In genomic region chr10:71212249-71213126, GRCh38 we compare ENCODE assay signal across 8 cellular contexts. TPM values are rescaled to one million over a fixed set of nuclear protein-coding genes. Genes with fewer than 3 reads are reported as not detected.
A peak's percentile ranks its signal among the peaks of the same experiment; 100 is the strongest.
DNase-seq lines count a peak whose midpoint lies in the region; ATAC-seq, FAIRE-seq and TF ChIP-seq lines count a peak whose summit lies in the region.

Gene UNC5B, plus strand, starts transcription at chr10:71212570. Its CDS starts 416 bp downstream, at chr10:71212986.

- peaks cover 41% of the 10 kb centered on the region for H3K27me3 Mint-ChIP-seq in WTC11 (ENCODE audit: low read depth)

- H3K4me3 Mint-ChIP-seq in WTC11: peak within 1 kb of the TSS; percentile 87

- H3K4me1 Mint-ChIP-seq in WTC11: peaks cover 51% of the 10 kb centered on the region

- 0 out of 2 replicates have a peak within 1 kb of the TSS, but pooled peaks have one; percentile 23 for H3K27ac Mint-ChIP-seq in WTC11

- peaks cover 50% of the 10 kb centered on the region for H4K20me1 ChIP-seq in smooth muscle cell (ENCODE audit: low read depth)

- peaks cover 51% of the 10 kb centered on the region for H3K4me1 ChIP-seq in smooth muscle cell (ENCODE audit: low read depth)

- peak within 1 kb of the TSS; percentile 94 for H3K4me2 ChIP-seq in smooth muscle cell

- DNase-seq in GM12891 (ENCODE audit: insufficient read length, low spot score) (peak; percentile 65), NCI-H2081 (lab: John Stamatoyannopoulos, UW) (peak; percentile 81 to 86), WTC11 (ENCODE audit: low spot score) (peak; percentile 94), cerebellar nuclear complex (lab: John Stamatoyannopoulos, UW) (peak; percentile 38 to 65), islet precursor cell (peak; percentile 94), smooth muscle cell (lab: John Stamatoyannopoulos, UW; ENCODE audit: unreplicated experiment) (peak; percentile 76)

- peak within 1 kb of the TSS; percentile 58 for H3K27ac ChIP-seq in smooth muscle cell (ENCODE audit: low read depth)

- peaks cover 19% of the 10 kb centered on the region for H3F3A ChIP-seq in smooth muscle cell (ENCODE audit: low read depth)

- H3K9me3 Mint-ChIP-seq in WTC11: no peaks in the 10 kb centered on the region

- H3K4me3 ChIP-seq in smooth muscle cell: peak within 1 kb of the TSS; percentile 95

- ATAC-seq in WTC11: peak; percentile 72
- no peak for ATAC-seq in GM19397 (IDR thresholded peaks at IDR 0.05; ENCODE audit: unreplicated experiment)
- ATAC-seq in HG03354 (IDR thresholded peaks at IDR 0.05; ENCODE audit: poor library complexity, severe bottlenecking, unreplicated experiment): no peak

- WGBS in smooth muscle cell (ENCODE audit: low lambda C conversion rate): under 1% methylated on average over 79 of the region's 110 CpGs

- peak within 1 kb of the TSS; percentile 92 for H2AFZ ChIP-seq in smooth muscle cell (ENCODE audit: low read depth)

- no peak for FAIRE-seq in GM12891 (lab: Jason Lieb, UNC)

- TF ChIP-seq CTCF in WTC11 (IDR thresholded peaks at IDR 0.05) (0 out of 2 replicates have a peak, but pooled peaks have one; percentile 10), smooth muscle cell (IDR thresholded peaks at IDR 0.05; ENCODE audit: borderline replicate concordance, insufficient read depth, poor library complexity, severe bottlenecking) (no peak)

- H3K79me2 ChIP-seq in smooth muscle cell (ENCODE audit: low read depth): peaks cover 58% of the 10 kb centered on the region

- peak within 1 kb of the TSS; percentile 91 for H3K9ac ChIP-seq in smooth muscle cell (ENCODE audit: low read depth)

- CTCF ChIA-PET in WTC11 (lab: Charles Lee): interaction anchor here (0.6 to 6.4 kb wide), 11 partner anchors 9 to 310 kb away, joined by 3 to 67 read pairs (median 4); no protein-coding TSS in a partner anchor

- TF ChIP-seq POLR2A in GM12891 (IDR thresholded peaks at IDR 0.05; ENCODE audit: low read depth, low read length): no peak

- POLR2A ChIA-PET in WTC11 (lab: Charles Lee): interaction anchor here (0.5 to 1.3 kb wide), 4 partner anchors 9 to 123 kb away, joined by 3 to 4 read pairs (median 4); no protein-coding TSS in a partner anchor

- no peaks in the 10 kb centered on the region for H3K36me3 Mint-ChIP-seq in WTC11

- H3K27me3 ChIP-seq in smooth muscle cell (ENCODE audit: low read depth): no peaks in the 10 kb centered on the region

- H3K9me3 ChIP-seq in smooth muscle cell (replicated peaks; ENCODE audit: low read depth): no peaks in the 10 kb centered on the region

- no peaks in the 10 kb centered on the region for H3K36me3 ChIP-seq in smooth muscle cell (ENCODE audit: low read depth)

TF ChIP-seq in GM12891, 5 proteins besides CTCF, POLR2A, EP300 and RAD21:
- TF ChIP-seq POLR2AphosphoS5 (IDR thresholded peaks at IDR 0.05; ENCODE audit: low read depth, low read length): no peak
- TF ChIP-seq SPI1 (IDR thresholded peaks at IDR 0.05; ENCODE audit: low read depth, low read length): no peak
- TF ChIP-seq PAX5 (IDR thresholded peaks at IDR 0.05; ENCODE audit: insufficient read depth, low read length, severe bottlenecking): no peak
- no peak for TF ChIP-seq POU2F2 (IDR thresholded peaks at IDR 0.05; ENCODE audit: low read depth, low read length)
- no peak for TF ChIP-seq TAF1 (IDR thresholded peaks at IDR 0.05; ENCODE audit: low read depth, low read length)
TF ChIP-seq in GM12891: peak in this region for 0.

TF ChIP-seq in WTC11, 78 proteins besides CTCF, POLR2A, EP300 and RAD21 (continues in another document):
- TF ChIP-seq ATF3 (CRISPR knock-in tag; conservative IDR thresholded peaks at IDR 0.05) (no peak), ZNF671 (CRISPR knock-in tag; IDR thresholded peaks at IDR 0.05) (no peak), USF1 (CRISPR knock-in tag; IDR thresholded peaks at IDR 0.05) (no peak), ZBTB21 (CRISPR knock-in tag; IDR thresholded peaks at IDR 0.05; ENCODE audit: borderline replicate concordance) (no peak), ATF6 (CRISPR knock-in tag; IDR thresholded peaks at IDR 0.05) (no peak), IRF2 (CRISPR knock-in tag; IDR thresholded peaks at IDR 0.05; ENCODE audit: borderline replicate concordance, low read depth) (0 out of 2 replicates have a peak, but pooled peaks have one; percentile 31), FOXJ3 (CRISPR knock-in tag; IDR thresholded peaks at IDR 0.05; ENCODE audit: borderline replicate concordance) (no peak), CREB1 (CRISPR knock-in tag; IDR thresholded peaks at IDR 0.05) (no peak), CREM (CRISPR knock-in tag; IDR thresholded peaks at IDR 0.05) (peak; percentile 75; the same call in 1 of the 2 replicates), ZSCAN18 (CRISPR knock-in tag; IDR thresholded peaks at IDR 0.05) (no peak), SOX15 (CRISPR knock-in tag; IDR thresholded peaks at IDR 0.05) (no peak), E2F1 (CRISPR knock-in tag; IDR thresholded peaks at IDR 0.05) (no peak), TCF7 (CRISPR knock-in tag; IDR thresholded peaks at IDR 0.05; ENCODE audit: low read depth) (no peak), ESRRA (CRISPR knock-in tag; IDR thresholded peaks at IDR 0.05; ENCODE audit: borderline replicate concordance) (peak; percentile 57; the same call in 1 of the 2 replicates), OVOL2 (CRISPR knock-in tag; IDR thresholded peaks at IDR 0.05; ENCODE audit: borderline replicate concordance) (no peak), ZMAT4 (CRISPR knock-in tag; IDR thresholded peaks at IDR 0.05) (no peak), ETV6 (CRISPR knock-in tag; IDR thresholded peaks at IDR 0.05) (no peak), ZNF512 (CRISPR knock-in tag; IDR thresholded peaks at IDR 0.05; ENCODE audit: borderline replicate concordance) (no peak)

RNA-seq across cellular contexts. Expression of gene UNC5B, which starts in this region (rescaled TPM):
- polyA plus RNA-seq in GM12891 (2012; ENCODE audit: low read depth, missing spikeins): not detected
- total RNA-seq in WTC11 (2021) (31.2 to 49.6 TPM (median 31.6 TPM) in 3 replicates), smooth muscle cell (89.6 and 92.7 TPM in 2 replicates)
- polyA plus RNA-seq in smooth muscle cell: 115 and 142 TPM in 2 replicates
